In genomic region chr2:222057249-222058073, GRCh38 we compare ENCODE assay signal across 8 cellular contexts.
DNase-seq lines count a peak whose midpoint lies in the region; ATAC-seq, FAIRE-seq and TF ChIP-seq lines count a peak whose summit lies in the region.

No MANE protein-coding gene starts in this region.

- dilution Hi-C loops in IMR-90 (cut with HindIII; ENCODE audit: low sequenced_read_pairs, unreplicated experiment): no loop called here

- H2BK5ac ChIP-seq in IMR-90 (ENCODE audit: low read depth, low read length, poor library complexity, severe bottlenecking): no peak overlapping the region

- POLR2A ChIA-PET in IMR-90 (lab: Charles Lee; ENCODE audit: unreplicated experiment) (no interaction called here), HepG2 (lab: Yijun Ruan, JAX) (no interaction called here)

- no peak for TF ChIP-seq EP300 in HepG2 (IDR thresholded peaks at IDR 0.05; ENCODE audit: low read depth in 2 of 2, low read length in 2 of 2)
- TF ChIP-seq EP300 in HepG2 (CRISPR knock-in tag; IDR thresholded peaks at IDR 0.05; ENCODE audit: borderline replicate concordance): no peak

- TF ChIP-seq RAD21 in IMR-90 (IDR thresholded peaks at IDR 0.05; ENCODE audit: low read length) (peak; percentile 55), HepG2 (CRISPR knock-in tag; IDR thresholded peaks at IDR 0.05) (peak; percentile 22; the same call in 1 of the 2 replicates)

- H3K27me3 ChIP-seq in IMR-90 (ENCODE audit: control insufficient read depth, insufficient read depth, low read length) (peaks cover 9% of the 10 kb centered on the region), adrenal gland (peaks cover 32% of the 10 kb centered on the region), HepG2 (ENCODE audit: control insufficient read depth in 1 of 2, insufficient read depth in 2 of 2, low read length in 2 of 2) (peaks cover 0 to 17% of the 10 kb centered on the region in 2 experiments; a peak in 2 of 5 replicates)

- DNase-seq in NCI-H1105 treated with DMSO at 0.1 percent for 48 hours (lab: John Stamatoyannopoulos, UW) (peak; percentile 42), NCI-H1105 (lab: John Stamatoyannopoulos, UW) (no peak), IMR-90 (no peak), adrenal gland (no peak), HepG2 (ENCODE audit: low spot score) (no peak), T1000 (lab: John Stamatoyannopoulos, UW) (no peak), NCI-H524 treated with DMSO at 0.1 percent for 48 hours (lab: John Stamatoyannopoulos, UW) (no peak)

- H3K4me3 ChIP-seq in IMR-90 (ENCODE audit: insufficient read depth, low read depth, low read length) (no peak overlapping the region), adrenal gland (no peak overlapping the region), HepG2 (replicated peaks in 1 of 3; ENCODE audit: insufficient read depth in 1 of 3, low read depth in 2 of 3, low read length in 3 of 3) (no peak overlapping the region)

- no peak overlapping the region for H3K4ac ChIP-seq in IMR-90 (ENCODE audit: low read depth, low read length)

- no peak overlapping the region for H2BK120ac ChIP-seq in IMR-90 (ENCODE audit: low read depth, low read length)

- in situ Hi-C loops in IMR-90 (cut with MboI; ENCODE audit: low sequenced_read_pairs) (loop anchor here (25.0 kb wide), 1 partner anchor 530 kb away; no protein-coding TSS in a partner anchor), HepG2 (cut with HindIII; ENCODE audit: extremely low pct_ligation_motif_present, low pct_unique_long_range_greater_than_20kb) (no loop called here)

- no peak overlapping the region for H3K18ac ChIP-seq in IMR-90 (ENCODE audit: low read depth, low read length)

- H2BK20ac ChIP-seq in IMR-90 (ENCODE audit: low read depth, low read length): no peak overlapping the region

- H2AK9ac ChIP-seq in IMR-90 (replicated peaks; ENCODE audit: low read depth, low read length, poor library complexity): no peak overlapping the region

- no peak overlapping the region for H3K4me2 ChIP-seq in IMR-90 (ENCODE audit: low read depth, low read length)
- H3K4me2 ChIP-seq in HepG2 (ENCODE audit: low read depth, low read length): no peak overlapping the region

- H4K20me1 ChIP-seq in IMR-90 (ENCODE audit: insufficient read depth, low read length): no peaks in the 10 kb centered on the region
- H4K20me1 ChIP-seq in HepG2 (ENCODE audit: insufficient read depth, low read length): no peaks in the 10 kb centered on the region

- ATAC-seq in IMR-90 (ENCODE audit: low read depth) (peak; percentile 54), HepG2 (peak; percentile 50; the same call in 2 of the 3 replicates), HG02884 (IDR thresholded peaks at IDR 0.05; ENCODE audit: unreplicated experiment) (no peak)

- H3K4me1 ChIP-seq in IMR-90 (ENCODE audit: control insufficient read depth, insufficient read depth, low read length) (no peaks in the 10 kb centered on the region), adrenal gland (replicated peaks in 1 of 2) (no peaks in the 10 kb centered on the region), HepG2 (ENCODE audit: insufficient read depth, low read length) (no peaks in the 10 kb centered on the region)

- no peak overlapping the region for H2BK15ac ChIP-seq in IMR-90 (ENCODE audit: low read depth, low read length)

- H3K9ac ChIP-seq in IMR-90 (ENCODE audit: low read depth, low read length) (no peak overlapping the region), HepG2 (ENCODE audit: insufficient read depth, low read depth, low read length) (no peak overlapping the region)

- H3K14ac ChIP-seq in IMR-90 (replicated peaks; ENCODE audit: low read depth, low read length): no peak overlapping the region

- no peaks in the 10 kb centered on the region for H3K79me1 ChIP-seq in IMR-90 (ENCODE audit: low read depth in 1 of 2, low read length in 2 of 2)

- no peak overlapping the region for H4K91ac ChIP-seq in IMR-90 (ENCODE audit: insufficient read depth, low read depth, low read length)

- no peak overlapping the region for H4K5ac ChIP-seq in IMR-90 (ENCODE audit: low read depth, low read length)

- no peak overlapping the region for H3K56ac ChIP-seq in IMR-90 (ENCODE audit: extremely low read depth, insufficient read depth, low read length)

- WGBS in IMR-90 (ENCODE audit: extremely low coverage in 2 of 2, insufficient read length in 1 of 2), 2 experiments: 18% methylated on average over 3 of the region's 6 CpGs; no CpG with 5 or more reads in 1 of the 2 experiments
- 22 to 30% (median 27%) methylated on average over 6 of the region's 6 CpGs for WGBS in adrenal gland, 4 donors
- 12% methylated on average over 6 of the region's 6 CpGs for WGBS in HepG2 (ENCODE audit: low lambda C conversion rate)

- intact Hi-C loops in IMR-90 (cut with micrococcal nuclease) (loop anchor here (1.0 to 10.0 kb wide), 3 partner anchors 505 to 847 kb away; no protein-coding TSS in a partner anchor), adrenal gland (cut with DNase I) (loop anchor here in 1 of 2 donors (10.0 kb wide), 1 partner anchor 557 kb away; no protein-coding TSS in a partner anchor), HepG2 (cut with micrococcal nuclease; ENCODE audit: unreplicated experiment) (loop anchor here (1.0 kb wide), 2 partner anchors 504 to 556 kb away; no protein-coding TSS in a partner anchor)

- BruUV-seq in IMR-90 (replicated peaks; lab: Mats Ljungman, UMichigan) (no TSS peak), HepG2 (replicated peaks; lab: Mats Ljungman, UMichigan) (no TSS peak)

- no peak overlapping the region for H2AK5ac ChIP-seq in IMR-90 (ENCODE audit: low read depth, low read length)

- CTCF ChIA-PET in IMR-90 (lab: Yijun Ruan, JAX) (interaction anchor here (0.5 to 1.1 kb wide), 3 partner anchors 32 to 557 kb away, joined by 3 to 8 read pairs (median 5); no protein-coding TSS in a partner anchor), HepG2 (lab: Yijun Ruan, JAX; ENCODE audit: low intra/inter-chr PET ratio, low total read pairs) (interaction anchor here (0.6 to 1.9 kb wide), 3 partner anchors 378 to 556 kb away, joined by 3 to 17 read pairs (median 6); no protein-coding TSS in a partner anchor)

- H4K8ac ChIP-seq in IMR-90 (ENCODE audit: low read depth in 2 of 2, low read length in 2 of 2): no peak overlapping the region

- H2AFZ ChIP-seq in IMR-90 (replicated peaks; ENCODE audit: low read length, poor library complexity): no peak overlapping the region
- H2AFZ ChIP-seq in HepG2 (ENCODE audit: low read length): no peak overlapping the region

- TF ChIP-seq POLR2A in IMR-90 (IDR thresholded peaks at IDR 0.05; ENCODE audit: low read depth, low read length) (no peak), adrenal gland (IDR thresholded peaks at IDR 0.05) (no peak), HepG2 (IDR thresholded peaks at IDR 0.05; ENCODE audit: insufficient read depth in 1 of 2, low read depth in 2 of 2, low read length in 2 of 2) (no peak)

- H3K9me3 ChIP-seq in IMR-90 (ENCODE audit: control insufficient read depth, insufficient read depth, low read length): no peaks in the 10 kb centered on the region
- no peaks in the 10 kb centered on the region for H3K9me3 ChIP-seq in adrenal gland (replicated peaks in 1 of 3)
- no peaks in the 10 kb centered on the region for H3K9me3 ChIP-seq in HepG2 (ENCODE audit: low read length)

- H3K27ac ChIP-seq in IMR-90 (ENCODE audit: insufficient read depth, low read length) (no peak overlapping the region), adrenal gland (no peak overlapping the region), HepG2 (ENCODE audit: extremely low read length, insufficient read depth, low read length) (no peak overlapping the region)

- TF ChIP-seq CTCF in IMR-90 (conservative IDR thresholded peaks at IDR 0.05; ENCODE audit: low read depth, low read length): peak; percentile 55
- peak; percentile 16 to 68 (median 46) for TF ChIP-seq CTCF in adrenal gland (IDR thresholded peaks at IDR 0.05)
- TF ChIP-seq CTCF in HepG2 (CRISPR knock-in tag; IDR thresholded peaks at IDR 0.05): peak; percentile 70

- FAIRE-seq in HepG2 (lab: Jason Lieb, UNC): peak; percentile 63

- H3K79me2 ChIP-seq in HepG2 (ENCODE audit: insufficient read depth, low read length): no peaks in the 10 kb centered on the region

- H3K23ac ChIP-seq in IMR-90 (ENCODE audit: low read depth, low read length): no peak overlapping the region

- H3K36me3 ChIP-seq in IMR-90 (ENCODE audit: control insufficient read depth, insufficient read depth, low read length) (no peaks in the 10 kb centered on the region), adrenal gland (replicated peaks in 1 of 2) (no peaks in the 10 kb centered on the region), HepG2 (replicated peaks in 1 of 2; ENCODE audit: control insufficient read depth in 1 of 2, insufficient read depth in 2 of 2, low read length in 2 of 2) (no peaks in the 10 kb centered on the region)

- H3K9me1 ChIP-seq in IMR-90 (ENCODE audit: insufficient read depth, low read length): no peaks in the 10 kb centered on the region

TF ChIP-seq in IMR-90, 13 proteins besides CTCF, POLR2A, EP300 and RAD21:
- TF ChIP-seq CHD1 (IDR thresholded peaks at IDR 0.05; ENCODE audit: low read depth, low read length) (no peak), SMC3 (IDR thresholded peaks at IDR 0.05; ENCODE audit: low read depth, low read length) (peak; percentile 22; the same call in 1 of the 2 replicates)

TF ChIP-seq in HepG2, 621 proteins besides CTCF, POLR2A, EP300 and RAD21 (continues in another document):
- no peak for TF ChIP-seq ZNF816 (CRISPR knock-in tag; IDR thresholded peaks at IDR 0.05; ENCODE audit: borderline replicate concordance)
- no peak for TF ChIP-seq ZNF296 (CRISPR knock-in tag; conservative IDR thresholded peaks at IDR 0.05)
- TF ChIP-seq CBX2 (IDR thresholded peaks at IDR 0.05; ENCODE audit: low read depth, low read length): no peak
- no peak for TF ChIP-seq CBX2 (CRISPR knock-in tag; IDR thresholded peaks at IDR 0.05; ENCODE audit: low read depth)
- no peak for TF ChIP-seq NR2F2 (IDR thresholded peaks at IDR 0.05; ENCODE audit: borderline replicate concordance, low read depth)
- no peak for TF ChIP-seq ELF3 (CRISPR knock-in tag; IDR thresholded peaks at IDR 0.05)
- TF ChIP-seq STAG1 (CRISPR knock-in tag; IDR thresholded peaks at IDR 0.05): peak; percentile 75
- peak; percentile 94 for TF ChIP-seq HNRNPK (IDR thresholded peaks at IDR 0.05; ENCODE audit: low read depth, low read length, poor library complexity, severe bottlenecking)
- no peak for TF ChIP-seq FOXC1 (CRISPR knock-in tag; IDR thresholded peaks at IDR 0.05; ENCODE audit: borderline replicate concordance)
- TF ChIP-seq SMAD3 (CRISPR knock-in tag; IDR thresholded peaks at IDR 0.05): no peak
